Comparison of ENCODE assay signal across 10 cellular contexts in genomic region chr5:137503456-137503855, GRCh38.
"Had no signal": no experiment of that assay in that cellular context is flagged by ENCODE, and none has a peak within 500 bp of the region (broad histone marks: within the 10 kb centered on the region; RNA-seq: fewer than 3 reads in every experiment).

No MANE protein-coding gene starts in this region.

- H3K36me3 ChIP-seq: HAP-1 had no signal

- ATAC-seq: GM23338, HCT116 had no signal

- H3K9me3 ChIP-seq: HAP-1 had no signal

- H3K27ac Mint-ChIP-seq: GM23338, H9, HFFc6 had no signal

- H3K4me2 ChIP-seq: GM23338 had no signal

- FAIRE-seq: H1, H54 had no signal

- H3K4me3 ChIP-seq: GM23338, HAP-1 had no signal

- H2AFZ ChIP-seq: GM23338 had no signal

- H3K4me3 Mint-ChIP-seq: GM23338, H9, HFFc6 had no signal

- H3K4me1 Mint-ChIP-seq: GM23338, H9 had no signal

- H3K9me3 Mint-ChIP-seq: GM23338, H9, HFFc6 had no signal

- H3K4me1 ChIP-seq: HAP-1 had no signal

- DNase-seq: GOT3, H7, H9, HCEC 1CT, HFFc6 had no signal
